13 cellular contexts compared by ENCODE assay signal in genomic region chr2:182586426-182586825, GRCh38.
DNase-seq lines count a peak whose midpoint lies in the region; ATAC-seq and TF ChIP-seq lines count a peak whose summit lies in the region.
"Had no signal": no experiment of that assay in that cellular context is flagged by ENCODE, and none has a peak within 500 bp of the region (broad histone marks: within the 10 kb centered on the region; RNA-seq: fewer than 3 reads in every experiment).

No MANE protein-coding gene starts in this region.

- no peaks in the 10 kb centered on the region for H3K36me3 ChIP-seq in psoas muscle (ENCODE audit: insufficient read depth in 1 of 2, low read depth in 1 of 2)
- H3K36me3 ChIP-seq: colonic mucosa, prostate gland had no signal

- no peak overlapping the region for H3K27ac Mint-ChIP-seq in activated CD8-positive, alpha-beta memory T cell treated with anti-CD3 and anti-CD28 coated beads, Interleukin-2, amount 10 ng/mL, durations not matched to agents 7 days and 5 days
- H3K27ac Mint-ChIP-seq: activated naive CD8-positive, alpha-beta T cell treated with anti-CD3 and anti-CD28 coated beads, Interleukin-2, amount 50 U/mL, for 24 hours had no signal

- TF ChIP-seq CTCF in foreskin keratinocyte (conservative IDR thresholded peaks at IDR 0.05) (peak; percentile 19), psoas muscle (IDR thresholded peaks at IDR 0.05) (no peak)

- DNase-seq in foreskin keratinocyte (no peak), ecto neural progenitor cell (ENCODE audit: low spot score) (no peak), psoas muscle (no peak)
- DNase-seq in activated CD8-positive, alpha-beta memory T cell treated with anti-CD3 and anti-CD28 coated beads, Interleukin-2, amount 10 ng/mL, durations not matched to agents 7 days and 5 days: no peak
- DNase-seq: activated CD8-positive, alpha-beta memory T cell treated with anti-CD3 and anti-CD28 coated beads, Interleukin-2, amount 50 U/mL, for 4 hours; activated naive CD8-positive, alpha-beta T cell treated with anti-CD3 and anti-CD28 coated beads, Interleukin-2, amount 50 U/mL, for 24 hours; colonic mucosa; NCI-H1930 had no signal

- H3K4me1 ChIP-seq in foreskin keratinocyte (peaks cover 8% of the 10 kb centered on the region), psoas muscle (no peaks in the 10 kb centered on the region)
- H3K4me1 ChIP-seq: colonic mucosa, prostate gland had no signal

- no peaks in the 10 kb centered on the region for H3K36me3 Mint-ChIP-seq in activated CD8-positive, alpha-beta memory T cell treated with anti-CD3 and anti-CD28 coated beads, Interleukin-2, amount 10 ng/mL, durations not matched to agents 7 days and 5 days
- H3K36me3 Mint-ChIP-seq: mesothelial cell of epicardium had no signal

- no peak overlapping the region for H3K4me3 Mint-ChIP-seq in activated CD8-positive, alpha-beta memory T cell treated with anti-CD3 and anti-CD28 coated beads, Interleukin-2, amount 10 ng/mL, durations not matched to agents 7 days and 5 days
- H3K4me3 Mint-ChIP-seq: activated naive CD8-positive, alpha-beta T cell treated with anti-CD3 and anti-CD28 coated beads, Interleukin-2, amount 50 U/mL, for 24 hours; mesothelial cell of epicardium had no signal

- ATAC-seq in GM18502 (IDR thresholded peaks at IDR 0.05; ENCODE audit: poor library complexity, unreplicated experiment) (peak; percentile 66), GM21447 (IDR thresholded peaks at IDR 0.05; ENCODE audit: unreplicated experiment) (peak; percentile 79), HG03354 (IDR thresholded peaks at IDR 0.05; ENCODE audit: poor library complexity, severe bottlenecking, unreplicated experiment) (peak; percentile 72), foreskin keratinocyte (no peak), psoas muscle (no peak)
- ATAC-seq in activated CD8-positive, alpha-beta memory T cell treated with anti-CD3 and anti-CD28 coated beads, Interleukin-2, amount 10 ng/mL, durations not matched to agents 7 days and 5 days: no peak
- ATAC-seq: activated naive CD8-positive, alpha-beta T cell treated with anti-CD3 and anti-CD28 coated beads, Interleukin-2, amount 50 U/mL, for 24 hours had no signal

- H3K27me3 ChIP-seq in foreskin keratinocyte: no peaks in the 10 kb centered on the region
- no peaks in the 10 kb centered on the region for H3K27me3 ChIP-seq in psoas muscle (ENCODE audit: insufficient read depth in 3 of 3, low read length in 2 of 3)
- H3K27me3 ChIP-seq: colonic mucosa had no signal

- peaks cover 4% of the 10 kb centered on the region for H3K27me3 Mint-ChIP-seq in activated CD8-positive, alpha-beta memory T cell treated with anti-CD3 and anti-CD28 coated beads, Interleukin-2, amount 10 ng/mL, durations not matched to agents 7 days and 5 days
- H3K27me3 Mint-ChIP-seq: activated naive CD8-positive, alpha-beta T cell treated with anti-CD3 and anti-CD28 coated beads, Interleukin-2, amount 50 U/mL, for 24 hours had no signal

- H3K4me1 Mint-ChIP-seq in activated CD8-positive, alpha-beta memory T cell treated with anti-CD3 and anti-CD28 coated beads, Interleukin-2, amount 10 ng/mL, durations not matched to agents 7 days and 5 days: no peaks in the 10 kb centered on the region
- H3K4me1 Mint-ChIP-seq: activated naive CD8-positive, alpha-beta T cell treated with anti-CD3 and anti-CD28 coated beads, Interleukin-2, amount 50 U/mL, for 24 hours had no signal

- no peaks in the 10 kb centered on the region for H3K9me3 ChIP-seq in psoas muscle
- H3K9me3 ChIP-seq: colonic mucosa, prostate gland had no signal

- CTCF ChIA-PET in activated CD8-positive, alpha-beta memory T cell treated with anti-CD3 and anti-CD28 coated beads, Interleukin-2, amount 10 ng/mL, durations not matched to agents 7 days and 5 days (lab: Charles Lee): no interaction called here

- no peak overlapping the region for H3K4me3 ChIP-seq in psoas muscle
- H3K4me3 ChIP-seq: colonic mucosa, prostate gland had no signal

- intact Hi-C loops in psoas muscle (cut with DNase I): no loop called here

- WGBS in psoas muscle, 3 donors: 75 to 83% (median 77%) methylated on average over 2 of the region's 2 CpGs

- no peak overlapping the region for H3K27ac ChIP-seq in foreskin keratinocyte
- H3K27ac ChIP-seq in psoas muscle: no peak overlapping the region
- H3K27ac ChIP-seq: colonic mucosa, prostate gland had no signal

- no peaks in the 10 kb centered on the region for H3K9me3 Mint-ChIP-seq in activated CD8-positive, alpha-beta memory T cell treated with anti-CD3 and anti-CD28 coated beads, Interleukin-2, amount 10 ng/mL, durations not matched to agents 7 days and 5 days (ENCODE audit: low read depth)
- H3K9me3 Mint-ChIP-seq: activated naive CD8-positive, alpha-beta T cell treated with anti-CD3 and anti-CD28 coated beads, Interleukin-2, amount 50 U/mL, for 24 hours; mesothelial cell of epicardium had no signal

Comparison
In these comparisons a context has a peak if more than half of its experiments do, and no peak if none do; other contexts are left out.
1. ATAC-seq: peak in GM18502 (single experiment), GM21447 (single experiment) and HG03354 (single experiment); none in foreskin keratinocyte (single experiment), psoas muscle (0 of 4) and activated CD8-positive, alpha-beta memory T cell treated with anti-CD3 and anti-CD28 coated beads, Interleukin-2, amount 10 ng/mL, durations not matched to agents 7 days and 5 days (single experiment).